23 cellular contexts compared by ENCODE assay signal in the genomic region with DNA sequence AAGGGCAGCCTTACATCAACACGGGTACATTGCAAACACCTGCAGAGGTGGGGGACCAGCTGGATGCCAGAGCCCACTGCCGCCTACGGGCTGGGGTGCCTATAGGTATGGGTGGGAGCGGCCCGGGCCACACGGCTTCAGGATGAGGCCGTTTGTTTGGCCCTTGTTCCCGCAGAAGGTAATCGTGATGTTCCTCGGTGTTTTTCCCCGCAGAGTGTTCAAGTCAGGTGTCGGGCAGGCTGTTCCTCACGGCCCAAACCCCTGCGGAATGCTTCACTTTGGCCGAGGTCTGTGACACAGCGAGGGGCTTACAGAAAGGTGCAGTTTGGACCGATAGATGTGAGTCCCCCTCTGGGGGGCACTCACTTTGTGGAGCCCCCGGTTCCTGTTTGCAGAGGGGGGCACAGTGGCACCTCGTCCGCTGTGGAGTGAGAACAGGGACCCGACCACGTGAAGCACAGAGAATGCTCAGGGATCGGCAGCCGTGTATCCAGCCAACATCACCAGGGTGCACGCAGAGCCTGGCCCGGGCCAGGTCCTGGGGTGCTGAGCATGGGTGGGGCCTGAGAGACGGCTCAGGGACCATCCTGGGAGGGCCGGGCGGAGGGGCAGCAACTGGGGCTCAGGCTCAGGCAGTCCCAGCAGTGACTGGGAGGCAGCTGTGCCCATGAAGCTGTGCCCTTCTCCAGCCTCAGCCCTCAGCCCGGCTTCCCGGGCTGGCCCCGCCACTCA. TPM values are rescaled to one million over a fixed set of nuclear protein-coding genes. Genes with fewer than 3 reads are reported as not detected.
DNase-seq lines count a peak whose midpoint lies in the region; ATAC-seq, FAIRE-seq and TF ChIP-seq lines count a peak whose summit lies in the region.
"Had no signal": no experiment of that assay in that cellular context is flagged by ENCODE, and none has a peak within 500 bp of the region (broad histone marks: within the 10 kb centered on the region; RNA-seq: fewer than 3 reads in every experiment).

No MANE protein-coding gene starts in this region.

- peak overlapping the region; percentile 39 for H3K4me3 Mint-ChIP-seq in activated T-helper 1 cell treated with anti-CD3 and anti-CD28 coated beads, Interleukin-12 subunit alpha, Interleukin-12 subunit beta, Interleukin-2, Interleukin-4 antibody, amounts not matched to agents 30 ng/mL and 10 ng/mL and 1 ng/mL, durations not matched to agents 14 hours and 24 hours and 36 hours
- peak overlapping the region; percentile 31 for H3K4me3 Mint-ChIP-seq in stimulated activated memory B cell treated with anti-CD40 and anti-IgM and Interleukin-4, amounts not matched to agents 10 μg/mL and 1 μg/mL and 100 μg/mL, for 72 hours
- H3K4me3 Mint-ChIP-seq: activated naive CD4-positive, alpha-beta T cell treated with anti-CD3 and anti-CD28 coated beads, Interleukin-2, amount 10 ng/mL, durations not matched to agents 7 days and 5 days; brain had no signal

- ATAC-seq in Right ventricle myocardium superior (ENCODE audit: poor library complexity) (no peak), HG03439 (IDR thresholded peaks at IDR 0.05; ENCODE audit: unreplicated experiment) (no peak)
- no peak for ATAC-seq in stimulated activated memory B cell treated with anti-CD40 and anti-IgM and Interleukin-4, amounts not matched to agents 10 μg/mL and 1 μg/mL and 100 μg/mL, for 72 hours

- no peak overlapping the region for H3K27ac ChIP-seq in right atrium auricular region
- H3K27ac ChIP-seq in kidney (ENCODE audit: low read depth in 2 of 2, low read length in 2 of 2), result no peak overlapping the region
- H3K27ac ChIP-seq: esophagus squamous epithelium, sigmoid colon, suprapubic skin had no signal

- H3K36me3 ChIP-seq in right atrium auricular region, result no peaks in the 10 kb centered on the region
- no peaks in the 10 kb centered on the region for H3K36me3 ChIP-seq in kidney (ENCODE audit: control insufficient read depth in 1 of 2, insufficient read depth in 2 of 2, low read length in 2 of 2)
- H3K36me3 ChIP-seq: sigmoid colon, suprapubic skin had no signal

- DNase-seq in Right ventricle myocardium superior (peak; percentile 34), right atrium auricular region (ENCODE audit: low spot score) (no peak), kidney (peak; percentile 54), NCI-H2081 treated with DMSO at 0.1 percent for 48 hours (lab: John Stamatoyannopoulos, UW) (no peak), NCI-H1105 treated with DMSO at 0.1 percent for 48 hours (lab: John Stamatoyannopoulos, UW) (no peak)
- no peak for DNase-seq in activated T-helper 1 cell treated with anti-CD3 and anti-CD28 coated beads, Interleukin-12 subunit alpha, Interleukin-12 subunit beta, Interleukin-2, Interleukin-4 antibody, amounts not matched to agents 30 ng/mL and 10 ng/mL and 1 ng/mL, durations not matched to agents 14 hours and 24 hours and 36 hours (ENCODE audit: low spot score)
- DNase-seq: activated CD4-positive, CD25-positive, alpha-beta regulatory T cell treated with anti-CD3 and anti-CD28 coated beads, Interleukin-2, amount 50 U/mL, for 72 hours; dermis blood vessel endothelial cell; EL; esophagus squamous epithelium; NCI-H2029; NCI-H524; SIG-M5; sigmoid colon had no signal

- TF ChIP-seq CTCF in right atrium auricular region (IDR thresholded peaks at IDR 0.05) (no peak), kidney (IDR thresholded peaks at IDR 0.05; ENCODE audit: borderline replicate concordance, extremely low read depth, insufficient read depth) (no peak)

- H3K9me3 Mint-ChIP-seq in activated T-helper 1 cell treated with anti-CD3 and anti-CD28 coated beads, Interleukin-12 subunit alpha, Interleukin-12 subunit beta, Interleukin-2, Interleukin-4 antibody, amounts not matched to agents 30 ng/mL and 10 ng/mL and 1 ng/mL, durations not matched to agents 14 hours and 24 hours and 36 hours, result no peaks in the 10 kb centered on the region
- H3K9me3 Mint-ChIP-seq in stimulated activated memory B cell treated with anti-CD40 and anti-IgM and Interleukin-4, amounts not matched to agents 10 μg/mL and 1 μg/mL and 100 μg/mL, for 72 hours, result no peaks in the 10 kb centered on the region
- H3K9me3 Mint-ChIP-seq: activated naive CD4-positive, alpha-beta T cell treated with anti-CD3 and anti-CD28 coated beads, Interleukin-2, amount 10 ng/mL, durations not matched to agents 7 days and 5 days had no signal

- FAIRE-seq in kidney (lab: Jason Lieb, UNC), result no peak
- FAIRE-seq: HTR-8/SVneo, islet of Langerhans had no signal

- H3K27ac Mint-ChIP-seq in activated T-helper 1 cell treated with anti-CD3 and anti-CD28 coated beads, Interleukin-12 subunit alpha, Interleukin-12 subunit beta, Interleukin-2, Interleukin-4 antibody, amounts not matched to agents 30 ng/mL and 10 ng/mL and 1 ng/mL, durations not matched to agents 14 hours and 24 hours and 36 hours, result no peak overlapping the region
- peak overlapping the region; percentile 10 for H3K27ac Mint-ChIP-seq in stimulated activated memory B cell treated with anti-CD40 and anti-IgM and Interleukin-4, amounts not matched to agents 10 μg/mL and 1 μg/mL and 100 μg/mL, for 72 hours
- H3K27ac Mint-ChIP-seq: activated naive CD4-positive, alpha-beta T cell treated with anti-CD3 and anti-CD28 coated beads, Interleukin-2, amount 10 ng/mL, durations not matched to agents 7 days and 5 days; brain had no signal

- H3K4me1 ChIP-seq in right atrium auricular region (peaks cover 0 to 9% of the 10 kb centered on the region in 2 donors), kidney (ENCODE audit: control insufficient read depth in 1 of 2, insufficient read depth in 1 of 2, low read depth in 1 of 2, low read length in 2 of 2) (peaks cover 0 to 2% of the 10 kb centered on the region in 2 donors)
- H3K4me1 ChIP-seq: suprapubic skin had no signal

- intact Hi-C loops in Right ventricle myocardium superior (cut with DNase I) (no loop called here), kidney (cut with DNase I) (no loop called here)
- intact Hi-C loops in activated T-helper 1 cell treated with anti-CD3 and anti-CD28 coated beads, Interleukin-12 subunit alpha, Interleukin-12 subunit beta, Interleukin-2, Interleukin-4 antibody, amounts not matched to agents 30 ng/mL and 10 ng/mL and 1 ng/mL, durations not matched to agents 14 hours and 24 hours and 36 hours (cut with micrococcal nuclease), result no loop called here

- H3K9me3 ChIP-seq in right atrium auricular region (no peaks in the 10 kb centered on the region), kidney (ENCODE audit: control insufficient read depth in 1 of 2, low read length in 2 of 2) (no peaks in the 10 kb centered on the region)
- H3K9me3 ChIP-seq: esophagus squamous epithelium, sigmoid colon, suprapubic skin had no signal

- H3K4me1 Mint-ChIP-seq in activated T-helper 1 cell treated with anti-CD3 and anti-CD28 coated beads, Interleukin-12 subunit alpha, Interleukin-12 subunit beta, Interleukin-2, Interleukin-4 antibody, amounts not matched to agents 30 ng/mL and 10 ng/mL and 1 ng/mL, durations not matched to agents 14 hours and 24 hours and 36 hours (ENCODE audit: low read depth), result peaks cover 12% of the 10 kb centered on the region
- peaks cover 70% of the 10 kb centered on the region for H3K4me1 Mint-ChIP-seq in stimulated activated memory B cell treated with anti-CD40 and anti-IgM and Interleukin-4, amounts not matched to agents 10 μg/mL and 1 μg/mL and 100 μg/mL, for 72 hours

- peaks cover 0 to 18% of the 10 kb centered on the region in 2 donors for H3K27me3 ChIP-seq in right atrium auricular region

- no peak overlapping the region for H3K9ac ChIP-seq in kidney (ENCODE audit: low read length in 2 of 2)

- H3K36me3 Mint-ChIP-seq in activated T-helper 1 cell treated with anti-CD3 and anti-CD28 coated beads, Interleukin-12 subunit alpha, Interleukin-12 subunit beta, Interleukin-2, Interleukin-4 antibody, amounts not matched to agents 30 ng/mL and 10 ng/mL and 1 ng/mL, durations not matched to agents 14 hours and 24 hours and 36 hours (ENCODE audit: low read depth), result no peaks in the 10 kb centered on the region
- no peaks in the 10 kb centered on the region for H3K36me3 Mint-ChIP-seq in stimulated activated memory B cell treated with anti-CD40 and anti-IgM and Interleukin-4, amounts not matched to agents 10 μg/mL and 1 μg/mL and 100 μg/mL, for 72 hours
- H3K36me3 Mint-ChIP-seq: activated naive CD4-positive, alpha-beta T cell treated with anti-CD3 and anti-CD28 coated beads, Interleukin-2, amount 10 ng/mL, durations not matched to agents 7 days and 5 days; brain had no signal

- H3K27me3 Mint-ChIP-seq in activated T-helper 1 cell treated with anti-CD3 and anti-CD28 coated beads, Interleukin-12 subunit alpha, Interleukin-12 subunit beta, Interleukin-2, Interleukin-4 antibody, amounts not matched to agents 30 ng/mL and 10 ng/mL and 1 ng/mL, durations not matched to agents 14 hours and 24 hours and 36 hours (ENCODE audit: insufficient read depth), result peaks cover 10% of the 10 kb centered on the region
- H3K27me3 Mint-ChIP-seq in stimulated activated memory B cell treated with anti-CD40 and anti-IgM and Interleukin-4, amounts not matched to agents 10 μg/mL and 1 μg/mL and 100 μg/mL, for 72 hours, result peaks cover 31% of the 10 kb centered on the region

- H3K4me3 ChIP-seq in right atrium auricular region (no peak overlapping the region), kidney (ENCODE audit: low read length in 2 of 2) (no peak overlapping the region)
- H3K4me3 ChIP-seq: esophagus squamous epithelium, sigmoid colon, suprapubic skin had no signal

RNA-seq across cellular contexts. Expression of gene TTLL10, which starts 0.5 kb away (rescaled TPM):
- 0.22 TPM for total RNA-seq in Right ventricle myocardium superior
- total RNA-seq in right atrium auricular region, result not detected
- 0.10 and 0.15 TPM in 2 replicates for total RNA-seq in activated T-helper 1 cell treated with anti-CD3 and anti-CD28 coated beads, Interleukin-12 subunit alpha, Interleukin-12 subunit beta, Interleukin-2, Interleukin-4 antibody, amounts not matched to agents 30 ng/mL and 10 ng/mL and 1 ng/mL, durations not matched to agents 14 hours and 24 hours and 36 hours
- total RNA-seq in kidney, result 1.5 TPM
- polyA plus RNA-seq in kidney (ENCODE audit: insufficient read depth, low read depth, low replicate concordance), result not detected
- total RNA-seq: dermis blood vessel endothelial cell, MCF 10A, sigmoid colon, suprapubic skin had no signal
- polyA plus RNA-seq: AG04450 had no signal

RNA-seq across cellular contexts. Expression of gene TNFRSF18, which starts 33.2 kb away (rescaled TPM):
- total RNA-seq in Right ventricle myocardium superior (0.32 TPM), right atrium auricular region (under 1 TPM in 1 of 2 donors, not detected in 1; 0.55 TPM), kidney (8.1 TPM)
- total RNA-seq in activated T-helper 1 cell treated with anti-CD3 and anti-CD28 coated beads, Interleukin-12 subunit alpha, Interleukin-12 subunit beta, Interleukin-2, Interleukin-4 antibody, amounts not matched to agents 30 ng/mL and 10 ng/mL and 1 ng/mL, durations not matched to agents 14 hours and 24 hours and 36 hours, result 350 and 356 TPM in 2 replicates
- polyA plus RNA-seq in kidney (ENCODE audit: insufficient read depth, low read depth, low replicate concordance), result not detected
- total RNA-seq: MCF 10A had no signal

RNA-seq across cellular contexts. Expression of gene TNFRSF4, which starts 40.7 kb away (rescaled TPM):
- 2.1 TPM for total RNA-seq in Right ventricle myocardium superior
- total RNA-seq in right atrium auricular region, result under 1 TPM; 0.59 to 0.79 TPM
- 788 and 811 TPM in 2 replicates for total RNA-seq in activated T-helper 1 cell treated with anti-CD3 and anti-CD28 coated beads, Interleukin-12 subunit alpha, Interleukin-12 subunit beta, Interleukin-2, Interleukin-4 antibody, amounts not matched to agents 30 ng/mL and 10 ng/mL and 1 ng/mL, durations not matched to agents 14 hours and 24 hours and 36 hours
- total RNA-seq in kidney, result 5.1 TPM
- 3.3 TPM for polyA plus RNA-seq in kidney (ENCODE audit: insufficient read depth, low read depth, low replicate concordance)
- total RNA-seq: MCF 10A had no signal

RNA-seq across cellular contexts. Expression of gene C1orf159, which starts 57.3 kb away (rescaled TPM):
- total RNA-seq in Right ventricle myocardium superior (2.4 TPM), right atrium auricular region (1 to 10 TPM; 4.4 to 4.6 TPM), kidney (14.8 TPM)
- 30.0 and 30.3 TPM in 2 replicates for total RNA-seq in activated T-helper 1 cell treated with anti-CD3 and anti-CD28 coated beads, Interleukin-12 subunit alpha, Interleukin-12 subunit beta, Interleukin-2, Interleukin-4 antibody, amounts not matched to agents 30 ng/mL and 10 ng/mL and 1 ng/mL, durations not matched to agents 14 hours and 24 hours and 36 hours
- 8.6 TPM for polyA plus RNA-seq in kidney (ENCODE audit: insufficient read depth, low read depth, low replicate concordance)

RNA-seq across cellular contexts. Expression of gene SDF4, which starts 58.6 kb away (rescaled TPM):
- total RNA-seq in Right ventricle myocardium superior (110 TPM), right atrium auricular region (100 to 1,000 TPM; 120 to 128 TPM), kidney (160 TPM)
- total RNA-seq in activated T-helper 1 cell treated with anti-CD3 and anti-CD28 coated beads, Interleukin-12 subunit alpha, Interleukin-12 subunit beta, Interleukin-2, Interleukin-4 antibody, amounts not matched to agents 30 ng/mL and 10 ng/mL and 1 ng/mL, durations not matched to agents 14 hours and 24 hours and 36 hours, result 202 TPM in 2 replicates
- polyA plus RNA-seq in kidney (ENCODE audit: insufficient read depth, low read depth, low replicate concordance), result 143 TPM

Comparison
In these comparisons a context has a peak if more than half of its experiments do, and no peak if none do; other contexts are left out.
1. DNase-seq: peak in Right ventricle myocardium superior (single experiment) and kidney (single experiment); none in right atrium auricular region (single experiment), activated T-helper 1 cell treated with anti-CD3 and anti-CD28 coated beads, Interleukin-12 subunit alpha, Interleukin-12 subunit beta, Interleukin-2, Interleukin-4 antibody, amounts not matched to agents 30 ng/mL and 10 ng/mL and 1 ng/mL, durations not matched to agents 14 hours and 24 hours and 36 hours (single experiment), NCI-H2081 treated with DMSO at 0.1 percent for 48 hours (single experiment) and NCI-H1105 treated with DMSO at 0.1 percent for 48 hours (single experiment).
2. RNA of gene TNFRSF18, which starts 33.2 kb away (total RNA-seq): 350 to 356 TPM in activated T-helper 1 cell treated with anti-CD3 and anti-CD28 coated beads, Interleukin-12 subunit alpha, Interleukin-12 subunit beta, Interleukin-2, Interleukin-4 antibody, amounts not matched to agents 30 ng/mL and 10 ng/mL and 1 ng/mL, durations not matched to agents 14 hours and 24 hours and 36 hours; 8.1 TPM in kidney (single experiment), 0.55 TPM in right atrium auricular region and 0.32 TPM in Right ventricle myocardium superior (single experiment); every median in the first group is over 10 times any median in the second.
3. RNA of gene TNFRSF4, which starts 40.7 kb away (total RNA-seq): 788 to 811 TPM in activated T-helper 1 cell treated with anti-CD3 and anti-CD28 coated beads, Interleukin-12 subunit alpha, Interleukin-12 subunit beta, Interleukin-2, Interleukin-4 antibody, amounts not matched to agents 30 ng/mL and 10 ng/mL and 1 ng/mL, durations not matched to agents 14 hours and 24 hours and 36 hours; 5.1 TPM in kidney (single experiment), 2.1 TPM in Right ventricle myocardium superior (single experiment) and 0.59 to 0.79 TPM in right atrium auricular region; every median in the first group is over 100 times any median in the second.